Comparison of ENCODE assay signal across 22 cellular contexts in genomic region chr4:3310301-3311094, GRCh38. TPM values are rescaled to one million over a fixed set of nuclear protein-coding genes. Genes with fewer than 3 reads are reported as not detected.
A peak's percentile ranks its signal among the peaks of the same experiment; 100 is the strongest.
DNase-seq lines count a peak whose midpoint lies in the region; ATAC-seq and TF ChIP-seq lines count a peak whose summit lies in the region.
"Had no signal": no experiment of that assay in that cellular context is flagged by ENCODE, and none has a peak within 500 bp of the region (broad histone marks: within the 10 kb centered on the region; RNA-seq: fewer than 3 reads in every experiment).

No MANE protein-coding gene starts in this region.

- H3K9me2 ChIP-seq in PC-3 (replicated peaks; ENCODE audit: low read length): no peaks in the 10 kb centered on the region

- peaks cover 7% of the 10 kb centered on the region; the same call in 1 of the 2 replicates for H4K20me1 ChIP-seq in PC-3 (ENCODE audit: low read length)

- H3K9ac ChIP-seq in PC-3 (ENCODE audit: low read length): no peak overlapping the region
- H3K9ac ChIP-seq: GM23248 had no signal

- H3K4me1 ChIP-seq in PC-3 (ENCODE audit: insufficient read depth, low read length) (peaks cover 20% of the 10 kb centered on the region), left lung (peaks cover 4 to 30% of the 10 kb centered on the region in 2 donors)

- peaks cover 2% of the 10 kb centered on the region for H3K4me1 Mint-ChIP-seq in activated naive CD8-positive, alpha-beta T cell treated with anti-CD3 and anti-CD28 coated beads, Interleukin-2, amount 10 ng/mL, durations not matched to agents 7 days and 5 days
- peaks cover 6% of the 10 kb centered on the region for H3K4me1 Mint-ChIP-seq in activated naive CD8-positive, alpha-beta T cell treated with anti-CD3 and anti-CD28 coated beads for 36 hours
- H3K4me1 Mint-ChIP-seq in type B pancreatic cell (ENCODE audit: unreplicated experiment) (peaks cover 31% of the 10 kb centered on the region), HFFc6 (ENCODE audit: low read depth) (peaks cover 8% of the 10 kb centered on the region)

- TF ChIP-seq CTCF in PC-3 (conservative IDR thresholded peaks at IDR 0.05; ENCODE audit: low read depth, low read length): no peak
- no peak for TF ChIP-seq CTCF in left lung (IDR thresholded peaks at IDR 0.05)
- no peak for TF ChIP-seq CTCF in type B pancreatic cell (conservative IDR thresholded peaks at IDR 0.05)
- TF ChIP-seq CTCF in HFFc6 (IDR thresholded peaks at IDR 0.05): no peak

- 0 out of 2 replicates have a peak overlapping the region, but pooled peaks have one; percentile 58 for H3K27ac ChIP-seq in PC-3 (ENCODE audit: low read length)
- no peak overlapping the region for H3K27ac ChIP-seq in left lung
- H3K27ac ChIP-seq: body of pancreas, GM23248, lower lobe of right lung, suprapubic skin, WERI-Rb-1 had no signal

- no peaks in the 10 kb centered on the region for H3F3A ChIP-seq in PC-3 (ENCODE audit: low read length, unreplicated experiment)

- H3K36me3 ChIP-seq in PC-3 (ENCODE audit: low read depth, low read length): no peaks in the 10 kb centered on the region
- H3K36me3 ChIP-seq in left lung: no peaks in the 10 kb centered on the region
- H3K36me3 ChIP-seq: lower lobe of right lung, suprapubic skin had no signal

- peaks cover 13% of the 10 kb centered on the region for H3K27me3 Mint-ChIP-seq in activated naive CD8-positive, alpha-beta T cell treated with anti-CD3 and anti-CD28 coated beads, Interleukin-2, amount 10 ng/mL, durations not matched to agents 7 days and 5 days
- H3K27me3 Mint-ChIP-seq in activated naive CD8-positive, alpha-beta T cell treated with anti-CD3 and anti-CD28 coated beads for 36 hours: peaks cover 12% of the 10 kb centered on the region
- H3K27me3 Mint-ChIP-seq in type B pancreatic cell (no peaks in the 10 kb centered on the region), HFFc6 (ENCODE audit: insufficient read depth) (no peaks in the 10 kb centered on the region; the same call in 1 of the 2 replicates)
- H3K27me3 Mint-ChIP-seq: activated CD4-positive, alpha-beta memory T cell treated with anti-CD3 and anti-CD28 coated beads for 36 hours; CD4-positive, alpha-beta memory T cell had no signal

- DNase-seq in activated naive CD8-positive, alpha-beta T cell treated with anti-CD3 and anti-CD28 coated beads, Interleukin-2, amount 10 ng/mL, durations not matched to agents 7 days and 5 days: peak; percentile 20
- DNase-seq in activated naive CD8-positive, alpha-beta T cell treated with anti-CD3 and anti-CD28 coated beads for 36 hours: no peak
- no peak for DNase-seq in PC-3
- DNase-seq in left lung: peak; percentile 27 to 57
- peak; percentile 66 for DNase-seq in type B pancreatic cell (ENCODE audit: extremely low spot score, unreplicated experiment)
- no peak for DNase-seq in NK-92 treated with Interleukin-12 subunit alpha and Interleukin-12 subunit beta, amount 100 ng/mL, for 24 hours (lab: John Stamatoyannopoulos, UW)
- no peak for DNase-seq in HFFc6
- no peak for DNase-seq in HK-2 (ENCODE audit: unreplicated experiment)
- DNase-seq: activated CD4-positive, alpha-beta memory T cell treated with anti-CD3 and anti-CD28 coated beads for 36 hours; activated T-cell treated with anti-CD3 and anti-CD28 coated beads, Interleukin-2, amount 50 U/mL, for 48 hours; CD4-positive, alpha-beta memory T cell; GF-D8; GM23248; KG1; lower lobe of right lung; NCI-H187 treated with DMSO at 0.1 percent for 48 hours; NCI-H446; stimulated activated CD4-positive, alpha-beta T cell treated with anti-CD3 and anti-CD28 coated beads, Interleukin-15, amount 100 ng/mL, for 24 hours; WERI-Rb-1 had no signal

- intact Hi-C loops in PC-3 (cut with micrococcal nuclease) (no loop called here), left lung (cut with DNase I) (no loop called here)

- no peaks in the 10 kb centered on the region for H3K9me3 Mint-ChIP-seq in activated naive CD8-positive, alpha-beta T cell treated with anti-CD3 and anti-CD28 coated beads, Interleukin-2, amount 10 ng/mL, durations not matched to agents 7 days and 5 days
- H3K9me3 Mint-ChIP-seq in activated naive CD8-positive, alpha-beta T cell treated with anti-CD3 and anti-CD28 coated beads for 36 hours: no peaks in the 10 kb centered on the region
- H3K9me3 Mint-ChIP-seq in type B pancreatic cell (no peaks in the 10 kb centered on the region), HFFc6 (no peaks in the 10 kb centered on the region)
- H3K9me3 Mint-ChIP-seq: activated CD4-positive, alpha-beta memory T cell treated with anti-CD3 and anti-CD28 coated beads for 36 hours; activated naive CD4-positive, alpha-beta T cell treated with anti-CD3 and anti-CD28 coated beads, Interleukin-2, amount 50 U/mL, for 72 hours; CD4-positive, alpha-beta memory T cell had no signal

- H3K79me2 ChIP-seq in PC-3 (ENCODE audit: low read length): peaks cover 3% of the 10 kb centered on the region; the same call in 1 of the 2 replicates

- no peak overlapping the region for H3K27ac Mint-ChIP-seq in activated naive CD8-positive, alpha-beta T cell treated with anti-CD3 and anti-CD28 coated beads, Interleukin-2, amount 10 ng/mL, durations not matched to agents 7 days and 5 days
- no peak overlapping the region for H3K27ac Mint-ChIP-seq in activated naive CD8-positive, alpha-beta T cell treated with anti-CD3 and anti-CD28 coated beads for 36 hours
- no peak overlapping the region for H3K27ac Mint-ChIP-seq in type B pancreatic cell
- H3K27ac Mint-ChIP-seq in HFFc6: no peak overlapping the region
- H3K27ac Mint-ChIP-seq: activated CD4-positive, alpha-beta memory T cell treated with anti-CD3 and anti-CD28 coated beads for 36 hours had no signal

- H3K9me3 ChIP-seq in PC-3 (ENCODE audit: low read length): no peaks in the 10 kb centered on the region
- H3K9me3 ChIP-seq in left lung: no peaks in the 10 kb centered on the region
- H3K9me3 ChIP-seq: body of pancreas, lower lobe of right lung, suprapubic skin had no signal

- ATAC-seq in activated naive CD8-positive, alpha-beta T cell treated with anti-CD3 and anti-CD28 coated beads, Interleukin-2, amount 10 ng/mL, durations not matched to agents 7 days and 5 days (ENCODE audit: low read depth): no peak
- ATAC-seq in PC-3 (no peak), left lung (no peak)
- ATAC-seq: activated naive CD4-positive, alpha-beta T cell treated with anti-CD3 and anti-CD28 coated beads, Interleukin-2, amount 50 U/mL, for 72 hours; body of pancreas had no signal

- H3K27me3 ChIP-seq in PC-3 (ENCODE audit: low read length) (no peaks in the 10 kb centered on the region), left lung (no peaks in the 10 kb centered on the region)
- H3K27me3 ChIP-seq: body of pancreas, suprapubic skin had no signal

- no TSS peak for BruUV-seq in PC-3 (replicated peaks; lab: Mats Ljungman, UMichigan)

- H3K4me3 ChIP-seq in PC-3 (ENCODE audit: low read length) (no peak overlapping the region), left lung (no peak overlapping the region)
- H3K4me3 ChIP-seq: body of pancreas, GM23248, lower lobe of right lung, suprapubic skin had no signal

- H3K36me3 Mint-ChIP-seq in activated naive CD8-positive, alpha-beta T cell treated with anti-CD3 and anti-CD28 coated beads, Interleukin-2, amount 10 ng/mL, durations not matched to agents 7 days and 5 days: no peaks in the 10 kb centered on the region
- H3K36me3 Mint-ChIP-seq in activated naive CD8-positive, alpha-beta T cell treated with anti-CD3 and anti-CD28 coated beads for 36 hours: no peaks in the 10 kb centered on the region
- H3K36me3 Mint-ChIP-seq in type B pancreatic cell (no peaks in the 10 kb centered on the region), HFFc6 (ENCODE audit: low read depth) (no peaks in the 10 kb centered on the region; the same call in 1 of the 2 replicates)
- H3K36me3 Mint-ChIP-seq: activated CD4-positive, alpha-beta memory T cell treated with anti-CD3 and anti-CD28 coated beads for 36 hours; activated naive CD4-positive, alpha-beta T cell treated with anti-CD3 and anti-CD28 coated beads, Interleukin-2, amount 50 U/mL, for 72 hours; CD4-positive, alpha-beta memory T cell had no signal

- CTCF ChIA-PET in PC-3 (lab: Charles Lee): no interaction called here

- H3K4me3 Mint-ChIP-seq in activated naive CD8-positive, alpha-beta T cell treated with anti-CD3 and anti-CD28 coated beads, Interleukin-2, amount 10 ng/mL, durations not matched to agents 7 days and 5 days: no peak overlapping the region
- H3K4me3 Mint-ChIP-seq in activated naive CD8-positive, alpha-beta T cell treated with anti-CD3 and anti-CD28 coated beads for 36 hours: no peak overlapping the region
- no peak overlapping the region for H3K4me3 Mint-ChIP-seq in type B pancreatic cell
- H3K4me3 Mint-ChIP-seq in HFFc6: no peak overlapping the region
- H3K4me3 Mint-ChIP-seq: activated CD4-positive, alpha-beta memory T cell treated with anti-CD3 and anti-CD28 coated beads for 36 hours; CD4-positive, alpha-beta memory T cell had no signal

- H3K4me2 ChIP-seq in PC-3 (ENCODE audit: low read length): peak overlapping the region; percentile 74; the same call in 1 of the 2 replicates

- POLR2A ChIA-PET in activated naive CD8-positive, alpha-beta T cell treated with anti-CD3 and anti-CD28 coated beads, Interleukin-2, amount 10 ng/mL, durations not matched to agents 7 days and 5 days (lab: Charles Lee): no interaction called here
- POLR2A ChIA-PET in PC-3 (lab: Charles Lee; ENCODE audit: unreplicated experiment): no interaction called here

- H2AFZ ChIP-seq in PC-3 (ENCODE audit: low read length): no peak overlapping the region
- H2AFZ ChIP-seq: GM23248 had no signal

RNA-seq across cellular contexts. Expression of gene RGS12, which starts 17.7 kb away (rescaled TPM):
- 1 to 10 TPM; 5.0 to 5.3 TPM for total RNA-seq in activated naive CD8-positive, alpha-beta T cell treated with anti-CD3 and anti-CD28 coated beads, Interleukin-2, amount 10 ng/mL, durations not matched to agents 7 days and 5 days
- total RNA-seq in activated naive CD8-positive, alpha-beta T cell treated with anti-CD3 and anti-CD28 coated beads for 36 hours: 1 to 10 TPM; 1.7 to 2.9 TPM
- total RNA-seq in PC-3 (2014; rRNA removed) (10.3 and 13.8 TPM in 2 replicates), left lung (10 to 100 TPM; 28.2 to 30.4 TPM), type B pancreatic cell (ENCODE audit: low replicate concordance) (35.7 and 67.5 TPM in 2 replicates)
- total RNA-seq in HFFc6 (2021; fragmentation: NEBNext Ultra II Directional; extraction: Animal tissue kit (Norgen Biotek cat#: 25700)): 10 to 100 TPM in 4 of 6 experiments, 1 to 10 TPM in 2; 8.5 to 15.2 (median 12.1) TPM

Comparison
In these comparisons a context has a peak if more than half of its experiments do, and no peak if none do; other contexts are left out.
1. DNase-seq: peak in activated naive CD8-positive, alpha-beta T cell treated with anti-CD3 and anti-CD28 coated beads, Interleukin-2, amount 10 ng/mL, durations not matched to agents 7 days and 5 days (single experiment), left lung (2 of 2) and type B pancreatic cell (single experiment); none in activated naive CD8-positive, alpha-beta T cell treated with anti-CD3 and anti-CD28 coated beads for 36 hours (single experiment), PC-3 (single experiment), NK-92 treated with Interleukin-12 subunit alpha and Interleukin-12 subunit beta, amount 100 ng/mL, for 24 hours (single experiment), HFFc6 (single experiment) and HK-2 (single experiment).